In the genomic region with DNA sequence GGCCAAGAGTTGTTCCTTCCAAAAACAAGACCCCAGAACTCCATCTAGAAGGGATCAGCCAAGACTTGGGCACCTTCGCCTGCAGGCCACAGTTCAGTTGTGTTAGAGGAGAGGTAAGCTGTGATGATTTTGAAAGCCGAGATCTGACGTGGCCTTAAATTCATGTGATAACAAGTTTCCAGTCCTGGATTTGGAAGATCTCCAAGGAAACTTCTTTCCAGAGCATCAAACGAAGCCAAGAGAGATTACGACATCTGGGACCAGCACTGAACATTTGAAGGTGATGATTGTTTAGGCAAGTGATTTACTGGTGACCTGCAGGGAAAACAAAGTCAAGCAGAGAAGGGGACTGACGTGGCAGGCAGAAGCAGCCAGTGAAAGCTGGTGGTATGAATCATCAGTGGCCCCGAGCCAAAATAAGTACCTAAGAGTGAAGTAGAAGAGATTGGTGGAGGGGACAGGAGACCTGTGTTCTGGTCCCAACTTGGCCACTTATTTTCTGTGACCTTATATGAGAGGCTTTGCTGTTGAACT, we compare ENCODE assay signal across 8 cellular contexts.
A peak's percentile ranks its signal among the peaks of the same experiment; 100 is the strongest.
DNase-seq lines count a peak whose midpoint lies in the region; ATAC-seq lines count a peak whose summit lies in the region.

No MANE protein-coding gene starts in this region.

- DNase-seq in AG08396 (ENCODE audit: low spot score), result peak; percentile 18
- DNase-seq in NCI-H2196 (lab: John Stamatoyannopoulos, UW; ENCODE audit: unreplicated experiment), result peak; percentile 28
- peak; percentile 73 for DNase-seq in fibroblast of the conjunctiva (ENCODE audit: low read depth)
- DNase-seq in activated gamma-delta T cell (lab: John Stamatoyannopoulos, UW), result no peak
- no peak for DNase-seq in hypothalamus (lab: John Stamatoyannopoulos, UW)

- H3K9me3 ChIP-seq in thymus (ENCODE audit: control insufficient read depth), result no peaks in the 10 kb centered on the region

- 89% methylated on average over 7 of the region's 7 CpGs for WGBS in thymus

- H3K27me3 ChIP-seq in thymus (ENCODE audit: control insufficient read depth, insufficient read depth), result no peaks in the 10 kb centered on the region

- ATAC-seq in GM19395 (IDR thresholded peaks at IDR 0.05; ENCODE audit: unreplicated experiment) (peak; percentile 74), GM21526 (IDR thresholded peaks at IDR 0.05; ENCODE audit: low FRiP score, unreplicated experiment) (no peak)

- H3K4me3 ChIP-seq in thymus (ENCODE audit: low read length), result no peak overlapping the region

- no peaks in the 10 kb centered on the region for H3K36me3 ChIP-seq in thymus (ENCODE audit: control insufficient read depth, insufficient read depth)

- H3K4me1 ChIP-seq in thymus (ENCODE audit: control insufficient read depth, insufficient read depth, low read length), result no peaks in the 10 kb centered on the region

- peak overlapping the region; percentile 46 for H3K27ac ChIP-seq in thymus (ENCODE audit: low read depth)

Comparison
In these comparisons a context has a peak if more than half of its experiments do, and no peak if none do; other contexts are left out.
1. DNase-seq: peak in AG08396 (single experiment), NCI-H2196 (single experiment) and fibroblast of the conjunctiva (single experiment); none in activated gamma-delta T cell (single experiment) and hypothalamus (0 of 51).